In genomic region chr6:20403766-20404640, GRCh38 we compare ENCODE assay signal across 8 cellular contexts. TPM values are rescaled to one million over a fixed set of nuclear protein-coding genes. Genes with fewer than 3 reads are reported as not detected.
DNase-seq lines count a peak whose midpoint lies in the region; TF ChIP-seq lines count a peak whose summit lies in the region.

No MANE protein-coding gene starts in this region.

- TF ChIP-seq CTCF in HFF-Myc (IDR thresholded peaks at IDR 0.05; ENCODE audit: low read depth, low read length, missing control alignments) (no peak), coronary artery (IDR thresholded peaks at IDR 0.05) (no peak)

- H3K27ac ChIP-seq in coronary artery (peak overlapping the region; percentile 95 to 97), mesendoderm (ENCODE audit: low read depth, low read length) (peak overlapping the region; percentile 99)

- H3K4me3 ChIP-seq in HFF-Myc (replicated peaks; ENCODE audit: low read depth, low read length): peak overlapping the region; percentile 79
- H3K4me3 ChIP-seq in coronary artery: peak overlapping the region; percentile 93
- H3K4me3 ChIP-seq in mesendoderm (ENCODE audit: low read length): peak overlapping the region; percentile 89

- H4K5ac ChIP-seq in mesendoderm (ENCODE audit: low read length): no peak overlapping the region

- H3K79me2 ChIP-seq in mesendoderm (ENCODE audit: control insufficient read depth, insufficient read depth, low read length): peaks cover 56% of the 10 kb centered on the region

- H3K23ac ChIP-seq in mesendoderm (ENCODE audit: low read length): peak overlapping the region; percentile 89

- H3K27me3 ChIP-seq in mesendoderm (ENCODE audit: insufficient read depth, low read length, poor library complexity): no peaks in the 10 kb centered on the region

- H3K56ac ChIP-seq in mesendoderm (ENCODE audit: low read length): peak overlapping the region; percentile 86

- H3K4me2 ChIP-seq in mesendoderm (ENCODE audit: low read length): peak overlapping the region; percentile 84

- H3K18ac ChIP-seq in mesendoderm (ENCODE audit: low read length): peak overlapping the region; percentile 100

- H4K8ac ChIP-seq in mesendoderm (ENCODE audit: low read depth, low read length): peak overlapping the region; percentile 90

- no peaks in the 10 kb centered on the region for H3K36me3 ChIP-seq in mesendoderm (ENCODE audit: control insufficient read depth, insufficient read depth, low read length)

- DNase-seq in COLO829 (ENCODE audit: low spot score): peak; percentile 44
- no peak for DNase-seq in HFF-Myc (ENCODE audit: extremely low read depth, low read depth)
- peak; percentile 47 for DNase-seq in NCI-H2171 (lab: John Stamatoyannopoulos, UW)
- peak; percentile 81 for DNase-seq in activated CD4-positive, alpha-beta T cell treated with anti-CD3 and anti-CD28 coated beads for 48 hours
- DNase-seq in coronary artery (ENCODE audit: low spot score): no peak
- DNase-seq in mesendoderm: peak; percentile 86
- DNase-seq in stimulated activated CD8-positive, alpha-beta memory T cell treated with anti-CD3 and anti-CD28 coated beads, Interleukin-4, amount 100 ng/mL, for 4 hours (ENCODE audit: low read depth in 2 of 2, low spot score in 1 of 2): peak; percentile 66 to 81
- DNase-seq in NCI-H2029 (lab: John Stamatoyannopoulos, UW): no peak

- no peaks in the 10 kb centered on the region for H3K4me1 ChIP-seq in mesendoderm (ENCODE audit: control insufficient read depth, low read depth, low read length)

- H2BK120ac ChIP-seq in mesendoderm (ENCODE audit: low read depth, low read length): peak overlapping the region; percentile 83

- H2BK15ac ChIP-seq in mesendoderm (replicated peaks; ENCODE audit: low read depth): no peak overlapping the region

- H2AK5ac ChIP-seq in mesendoderm (ENCODE audit: low read length): peak overlapping the region; percentile 54

- H3K4ac ChIP-seq in mesendoderm (ENCODE audit: low read depth, low read length): peak overlapping the region; percentile 99

- H3K9ac ChIP-seq in mesendoderm (ENCODE audit: low read length): peak overlapping the region; percentile 93

- no CpG with 5 or more reads among the region's 38 CpGs for WGBS in mesendoderm (ENCODE audit: extremely low coverage, insufficient coverage, low lambda C conversion rate)

- H2BK5ac ChIP-seq in mesendoderm (ENCODE audit: low read length): peak overlapping the region; percentile 77

- peaks cover 3% of the 10 kb centered on the region for H3K79me1 ChIP-seq in mesendoderm (ENCODE audit: low read length)

RNA-seq across cellular contexts. Expression of gene E2F3, which starts 2.3 kb away (rescaled TPM):
- polyA plus RNA-seq in mesendoderm (2013, experiment 1 of 2): 34.9 TPM
- 33.1 TPM for polyA plus RNA-seq in mesendoderm (2013, experiment 2 of 2)

Comparison
In these comparisons a context has a peak if more than half of its experiments do, and no peak if none do; other contexts are left out.
1. DNase-seq: peak in COLO829 (single experiment), NCI-H2171 (single experiment), activated CD4-positive, alpha-beta T cell treated with anti-CD3 and anti-CD28 coated beads for 48 hours (single experiment), mesendoderm (single experiment) and stimulated activated CD8-positive, alpha-beta memory T cell treated with anti-CD3 and anti-CD28 coated beads, Interleukin-4, amount 100 ng/mL, for 4 hours (2 of 2); none in HFF-Myc (single experiment), coronary artery (single experiment) and NCI-H2029 (single experiment).
2. Peak in every context shown above with its lines, with median percentiles within 50 percentile points of each other: H3K4me3 ChIP-seq.